31 cellular contexts compared by ENCODE assay signal in genomic region chr5:112793201-112793600, GRCh38. TPM values are rescaled to one million over a fixed set of nuclear protein-coding genes. Genes with fewer than 3 reads are reported as not detected.
DNase-seq lines count a peak whose midpoint lies in the region; ATAC-seq, FAIRE-seq and TF ChIP-seq lines count a peak whose summit lies in the region.
"Had no signal": no experiment of that assay in that cellular context is flagged by ENCODE, and none has a peak within 500 bp of the region (broad histone marks: within the 10 kb centered on the region; RNA-seq: fewer than 3 reads in every experiment).

No MANE protein-coding gene starts in this region.

- no peak for TF ChIP-seq POLR2A in GM18505 (IDR thresholded peaks at IDR 0.05; ENCODE audit: borderline replicate concordance, extremely low read depth, insufficient read depth, insufficient read length)

- H3K36me3 Mint-ChIP-seq in HFFc6 (ENCODE audit: low read depth) (peaks cover 34% of the 10 kb centered on the region), astrocyte (ENCODE audit: low read depth, unreplicated experiment) (no peaks in the 10 kb centered on the region)
- peaks cover 31% of the 10 kb centered on the region for H3K36me3 Mint-ChIP-seq in stimulated activated memory B cell treated with anti-CD40 and anti-IgM and Interleukin-4, amounts not matched to agents 10 μg/mL and 1 μg/mL and 100 μg/mL, for 72 hours

- H4K20me1 ChIP-seq in astrocyte (ENCODE audit: insufficient read depth, low read length): no peaks in the 10 kb centered on the region

- H3K4me1 ChIP-seq in astrocyte (ENCODE audit: insufficient read depth, low read length) (peaks cover 5% of the 10 kb centered on the region), iPS-20b (ENCODE audit: insufficient read depth, low read length) (peaks cover 38% of the 10 kb centered on the region), SJCRH30 (no peaks in the 10 kb centered on the region)
- H3K4me1 ChIP-seq: adrenal gland, suprapubic skin, upper lobe of right lung had no signal

- no peaks in the 10 kb centered on the region; the same call in 1 of the 2 replicates for H3K27me3 Mint-ChIP-seq in HFFc6 (ENCODE audit: insufficient read depth)
- no peaks in the 10 kb centered on the region for H3K27me3 Mint-ChIP-seq in astrocyte (ENCODE audit: low read depth, unreplicated experiment)
- no peaks in the 10 kb centered on the region for H3K27me3 Mint-ChIP-seq in stimulated activated memory B cell treated with anti-CD40 and anti-IgM and Interleukin-4, amounts not matched to agents 10 μg/mL and 1 μg/mL and 100 μg/mL, for 72 hours
- H3K27me3 Mint-ChIP-seq: T-helper 17 cell had no signal

- peaks cover 33% of the 10 kb centered on the region for H3K4me1 Mint-ChIP-seq in HFFc6 (ENCODE audit: low read depth)
- peaks cover 24% of the 10 kb centered on the region for H3K4me1 Mint-ChIP-seq in astrocyte (ENCODE audit: low read depth, unreplicated experiment)
- H3K4me1 Mint-ChIP-seq in stimulated activated memory B cell treated with anti-CD40 and anti-IgM and Interleukin-4, amounts not matched to agents 10 μg/mL and 1 μg/mL and 100 μg/mL, for 72 hours: peaks cover 29% of the 10 kb centered on the region

- intact Hi-C loops in posterior vena cava (cut with DNase I): no loop called here

- no peak overlapping the region for H3K4me2 ChIP-seq in astrocyte (ENCODE audit: low read length)
- H3K4me2 ChIP-seq: PC-9 had no signal

- H3K27ac Mint-ChIP-seq in HFFc6: peak overlapping the region; percentile 57
- H3K27ac Mint-ChIP-seq in astrocyte (ENCODE audit: unreplicated experiment): peak overlapping the region; percentile 71
- H3K27ac Mint-ChIP-seq in stimulated activated memory B cell treated with anti-CD40 and anti-IgM and Interleukin-4, amounts not matched to agents 10 μg/mL and 1 μg/mL and 100 μg/mL, for 72 hours: peak overlapping the region; percentile 64
- H3K27ac Mint-ChIP-seq: T-helper 17 cell had no signal

- no peak for ATAC-seq in stimulated activated memory B cell treated with anti-CD40 and anti-IgM and Interleukin-4, amounts not matched to agents 10 μg/mL and 1 μg/mL and 100 μg/mL, for 72 hours
- ATAC-seq in GM18505 (IDR thresholded peaks at IDR 0.05; ENCODE audit: unreplicated experiment) (no peak), GM21447 (IDR thresholded peaks at IDR 0.05; ENCODE audit: unreplicated experiment) (no peak)
- ATAC-seq: activated CD4-positive, CD25-positive, alpha-beta regulatory T cell treated with anti-CD3 and anti-CD28 coated beads, Interleukin-2, amount 50 U/mL, for 24 hours; HepG2; T-helper 17 cell; upper lobe of right lung had no signal

- H2AFZ ChIP-seq in astrocyte (ENCODE audit: low read depth, low read length): no peak overlapping the region
- H2AFZ ChIP-seq: PC-9 had no signal

- H3K9ac ChIP-seq in astrocyte (ENCODE audit: low read length) (no peak overlapping the region), iPS-20b (ENCODE audit: low read depth, low read length) (no peak overlapping the region)

- H3K9me3 ChIP-seq in astrocyte (ENCODE audit: insufficient read depth, low read depth, low read length) (no peaks in the 10 kb centered on the region), iPS-20b (ENCODE audit: insufficient read depth, low read depth, low read length) (no peaks in the 10 kb centered on the region), SJCRH30 (replicated peaks) (no peaks in the 10 kb centered on the region)
- H3K9me3 ChIP-seq: adrenal gland, left ventricle myocardium inferior, suprapubic skin, upper lobe of right lung had no signal

- H3K4me3 ChIP-seq in astrocyte (ENCODE audit: insufficient read depth, low read depth, low read length) (no peak overlapping the region), iPS-20b (ENCODE audit: low read length) (no peak overlapping the region), SJCRH30 (no peak overlapping the region)
- H3K4me3 ChIP-seq: adrenal gland, left ventricle myocardium inferior, PC-9, suprapubic skin, upper lobe of right lung had no signal

- H3K79me2 ChIP-seq in astrocyte (ENCODE audit: insufficient read depth, low read length): no peaks in the 10 kb centered on the region

- FAIRE-seq in astrocyte (lab: Jason Lieb, UNC): peak; percentile 20
- FAIRE-seq: GM12892, HepG2, keratinocyte, TTC549 had no signal

- H3K27ac ChIP-seq in astrocyte (ENCODE audit: low read depth, low read length) (no peak overlapping the region), iPS-20b (ENCODE audit: low read length) (peak overlapping the region; percentile 58), SJCRH30 (no peak overlapping the region)
- H3K27ac ChIP-seq: adrenal gland, PC-9, suprapubic skin, upper lobe of right lung had no signal

- TF ChIP-seq CTCF in HFFc6 (IDR thresholded peaks at IDR 0.05): no peak
- TF ChIP-seq CTCF in astrocyte (IDR thresholded peaks at IDR 0.05; ENCODE audit: insufficient read depth, low read depth, low read length): no peak

- no peaks in the 10 kb centered on the region for H3K27me3 ChIP-seq in astrocyte (ENCODE audit: insufficient read depth, low read length)
- H3K27me3 ChIP-seq in iPS-20b (ENCODE audit: insufficient read depth, low read length): no peaks in the 10 kb centered on the region
- no peaks in the 10 kb centered on the region for H3K27me3 ChIP-seq in SJCRH30
- H3K27me3 ChIP-seq: adrenal gland, suprapubic skin, upper lobe of right lung had no signal

- peaks cover 12% of the 10 kb centered on the region for H3K36me3 ChIP-seq in astrocyte (ENCODE audit: insufficient read depth, low read length)
- peaks cover 23% of the 10 kb centered on the region; the same call in 1 of the 2 replicates for H3K36me3 ChIP-seq in iPS-20b (ENCODE audit: insufficient read depth, low read depth, low read length)
- peaks cover 14% of the 10 kb centered on the region for H3K36me3 ChIP-seq in SJCRH30

- H3K4me3 Mint-ChIP-seq in HFFc6: no peak overlapping the region; the same call in 1 of the 2 replicates
- no peak overlapping the region for H3K4me3 Mint-ChIP-seq in astrocyte (ENCODE audit: unreplicated experiment)
- H3K4me3 Mint-ChIP-seq in stimulated activated memory B cell treated with anti-CD40 and anti-IgM and Interleukin-4, amounts not matched to agents 10 μg/mL and 1 μg/mL and 100 μg/mL, for 72 hours: no peak overlapping the region
- H3K4me3 Mint-ChIP-seq: T-helper 17 cell had no signal

- DNase-seq in HFFc6 (peak; percentile 11), astrocyte (ENCODE audit: low read depth) (no peak), SJCRH30 (no peak), posterior vena cava (ENCODE audit: low spot score) (no peak)
- DNase-seq: activated CD4-positive, alpha-beta T cell treated with anti-CD3 and anti-CD28 coated beads, Interleukin-2, amount 50 U/mL, for 4 hours; activated naive CD4-positive, alpha-beta T cell; adrenal gland; C1 segment of cervical spinal cord; COR-L47; DMS53; left ventricle myocardium inferior; NCI-H1417 treated with DMSO at 0.1 percent for 48 hours; NCI-H2081; NCI-H2227 treated with DMSO at 0.1 percent for 48 hours; NCI-H526 treated with DMSO at 0.1 percent for 48 hours; NK-92 treated with Interleukin-12 subunit alpha and Interleukin-12 subunit beta, amount 100 ng/mL, for 24 hours; PC-9; Right ventricle myocardium superior; stimulated activated CD4-positive, alpha-beta T cell treated with anti-CD3 and anti-CD28 coated beads, Interleukin-4, amount 100 ng/mL, for 24 hours; T-helper 17 cell; upper lobe of right lung had no signal

- H3K9me3 Mint-ChIP-seq in HFFc6: no peaks in the 10 kb centered on the region
- H3K9me3 Mint-ChIP-seq in astrocyte (ENCODE audit: unreplicated experiment): no peaks in the 10 kb centered on the region
- no peaks in the 10 kb centered on the region for H3K9me3 Mint-ChIP-seq in stimulated activated memory B cell treated with anti-CD40 and anti-IgM and Interleukin-4, amounts not matched to agents 10 μg/mL and 1 μg/mL and 100 μg/mL, for 72 hours

RNA-seq across cellular contexts. Expression of gene APC, which starts 55.5 kb away (rescaled TPM):
- 10 to 100 TPM; 51.9 to 69.2 (median 53.9) TPM for total RNA-seq in HFFc6 (2021; fragmentation: NEBNext Ultra II Directional; extraction: Animal tissue kit (Norgen Biotek cat#: 25700))
- total RNA-seq in astrocyte (53.9 and 54.6 TPM in 2 replicates), posterior vena cava (10 to 100 TPM; 48.3 to 50.1 TPM)
- total RNA-seq in SJCRH30 (2014; rRNA removed; shearing (Covaris generic)): 35.9 and 39.6 TPM in 2 replicates
